ENCODE assay signal across 18 cellular contexts in the genomic region with DNA sequence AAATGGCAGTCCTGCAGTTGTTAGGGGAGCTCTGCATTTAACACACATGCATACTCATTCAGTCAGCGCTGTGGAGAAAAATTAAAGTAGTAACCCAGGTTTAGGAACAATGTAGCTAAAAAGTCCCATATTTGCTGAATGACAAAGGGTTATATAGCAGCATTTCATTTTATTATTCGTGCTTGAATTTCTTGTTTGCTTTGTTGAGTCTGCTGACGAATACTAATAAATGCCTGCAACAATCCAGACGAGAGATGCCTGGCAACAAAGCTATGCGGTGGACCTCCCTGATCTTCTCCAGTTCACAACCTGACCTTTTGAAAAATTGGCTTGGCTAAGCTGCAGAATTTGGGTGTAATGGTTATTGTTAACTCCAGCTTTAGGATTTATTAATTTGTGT.
"Had no signal": no experiment of that assay in that cellular context is flagged by ENCODE, and none has a peak within 500 bp of the region (broad histone marks: within the 10 kb centered on the region; RNA-seq: fewer than 3 reads in every experiment).

No MANE protein-coding gene starts in this region.

- H3K9me3 Mint-ChIP-seq: nephron had no signal

- H3K27ac Mint-ChIP-seq: nephron had no signal

- DNase-seq: colonic mucosa; dermis blood vessel endothelial cell; foreskin keratinocyte; left colon; left ventricle myocardium superior; mesenchymal stem cell; midbrain; posterior cingulate gyrus; sigmoid colon; stimulated activated naive CD4-positive, alpha-beta T cell; stomach; substantia nigra; transverse colon had no signal

- H3K4me1 ChIP-seq: colonic mucosa, foreskin keratinocyte, right atrium auricular region, sigmoid colon, transverse colon had no signal

- H3K4me3 ChIP-seq: colonic mucosa, lung, right atrium auricular region, sigmoid colon, skin epidermis, stomach, thoracic aorta, transverse colon had no signal

- H3K36me3 ChIP-seq: colonic mucosa, right atrium auricular region, sigmoid colon, stomach, thoracic aorta, transverse colon had no signal

- H3K9me3 ChIP-seq: colonic mucosa, right atrium auricular region, sigmoid colon, stomach, thoracic aorta, transverse colon had no signal

- H3K4me1 Mint-ChIP-seq: nephron had no signal

- H3K4me3 Mint-ChIP-seq: nephron had no signal

- H3K27ac ChIP-seq: colonic mucosa, foreskin keratinocyte, right atrium auricular region, sigmoid colon, skin epidermis, stomach, thoracic aorta, transverse colon had no signal

- ATAC-seq: foreskin keratinocyte, left colon, left ventricle myocardium superior had no signal

- H3K27me3 ChIP-seq: colonic mucosa, foreskin keratinocyte, right atrium auricular region, sigmoid colon, stomach, transverse colon had no signal
